ENCODE assay signal across 2 cellular contexts in genomic region chr5:163976691-163977090, GRCh38.
TF ChIP-seq lines count a peak whose summit lies in the region.

No MANE protein-coding gene starts in this region.

TF ChIP-seq in IMR-90, 13 proteins besides CTCF, POLR2A, EP300 and RAD21:
- no peak for TF ChIP-seq SMC3 (IDR thresholded peaks at IDR 0.05; ENCODE audit: low read depth, low read length)

TF ChIP-seq in endothelial cell of umbilical vein, 7 proteins besides CTCF, POLR2A, EP300 and RAD21:
- TF ChIP-seq MYC (IDR thresholded peaks at IDR 0.05; ENCODE audit: low read depth, low read length), result no peak
- peak; percentile 28 for TF ChIP-seq JUN (IDR thresholded peaks at IDR 0.05; ENCODE audit: borderline replicate concordance, insufficient read depth, insufficient read length, low read depth)
- peak; percentile 11 for TF ChIP-seq GATA2 (IDR thresholded peaks at IDR 0.05; ENCODE audit: insufficient read depth, insufficient read length, low read depth, low read length)
